Comparison of ENCODE assay signal across 8 cellular contexts in the genomic region with DNA sequence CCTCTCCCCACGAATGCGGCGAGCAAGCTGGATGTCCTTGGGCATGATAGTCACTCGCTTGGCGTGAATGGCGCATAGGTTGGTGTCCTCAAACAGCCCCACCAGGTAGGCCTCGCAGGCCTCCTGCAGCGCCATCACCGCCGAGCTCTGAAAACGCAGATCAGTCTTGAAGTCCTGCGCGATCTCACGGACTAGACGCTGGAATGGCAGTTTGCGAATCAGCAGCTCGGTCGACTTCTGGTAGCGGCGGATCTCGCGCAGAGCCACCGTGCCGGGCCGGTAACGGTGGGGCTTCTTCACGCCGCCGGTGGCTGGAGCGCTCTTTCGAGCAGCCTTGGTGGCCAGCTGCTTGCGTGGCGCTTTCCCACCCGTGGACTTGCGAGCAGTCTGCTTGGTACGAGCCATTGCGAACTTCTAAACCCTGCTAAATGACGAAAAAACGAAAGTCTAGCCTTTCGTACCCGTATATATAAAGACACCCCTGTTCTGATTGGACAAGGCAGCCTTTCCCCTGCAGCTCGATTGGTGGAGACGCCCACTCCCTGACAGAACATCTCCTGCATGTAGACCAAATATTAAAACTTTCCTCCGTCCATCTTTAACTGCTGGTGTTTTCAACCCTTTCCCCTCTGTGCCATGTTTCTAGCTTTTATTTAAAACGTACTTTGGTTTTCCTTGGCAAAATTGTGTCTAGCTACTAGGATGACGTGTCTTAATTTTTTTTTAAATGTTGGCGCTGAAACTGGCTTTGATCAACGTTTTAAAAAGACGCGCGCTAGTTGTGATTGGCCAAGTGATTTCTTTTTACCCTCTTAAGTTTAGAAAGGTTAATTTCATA.
DNase-seq lines count a peak whose midpoint lies in the region; ATAC-seq and TF ChIP-seq lines count a peak whose summit lies in the region.

No MANE protein-coding gene starts in this region.

- peaks cover 5% of the 10 kb centered on the region for H3K36me3 Mint-ChIP-seq in nephron (ENCODE audit: low read depth)

- no peaks in the 10 kb centered on the region for H3K36me3 ChIP-seq in tibial artery

- no peaks in the 10 kb centered on the region for H3K27me3 Mint-ChIP-seq in nephron (ENCODE audit: low read depth)

- H3K27ac ChIP-seq in tibial artery: peak overlapping the region; percentile 84 to 90

- no peaks in the 10 kb centered on the region for H3K27me3 ChIP-seq in tibial artery

- H3K9me3 Mint-ChIP-seq in nephron: no peaks in the 10 kb centered on the region

- peak; percentile 79 for DNase-seq in DMS153 (lab: John Stamatoyannopoulos, UW)
- peak; percentile 58 for DNase-seq in HuH-7 (ENCODE audit: low spot score)
- DNase-seq in activated T-helper 9 cell treated with anti-CD3 and anti-CD28 coated beads, Interleukin-2, amount 50 U/mL, for 16 hours (ENCODE audit: low read depth): peak; percentile 59
- peak; percentile 95 for DNase-seq in fibroblast of the conjunctiva (ENCODE audit: low read depth)
- peak; percentile 87 to 89 for DNase-seq in tibial artery

- peak overlapping the region; percentile 97 to 99 (median 98) for H3K27ac Mint-ChIP-seq in nephron

- TF ChIP-seq CTCF in nephron (IDR thresholded peaks at IDR 0.05; ENCODE audit: unreplicated experiment in 3 of 3) (no peak), tibial artery (IDR thresholded peaks at IDR 0.05) (no peak)

- ATAC-seq in GM21423 (IDR thresholded peaks at IDR 0.05; ENCODE audit: unreplicated experiment): peak; percentile 31

- H3K4me3 ChIP-seq in tibial artery: peak overlapping the region; percentile 63 to 65

- intact Hi-C loops in tibial artery (cut with DNase I; ENCODE audit: low total_unique reads): no loop called here

- H3K9me3 ChIP-seq in tibial artery: no peaks in the 10 kb centered on the region

- H3K4me1 ChIP-seq in tibial artery: peaks cover 0 to 36% (median 5%) of the 10 kb centered on the region in 4 donors

- H3K4me3 Mint-ChIP-seq in nephron: peak overlapping the region; percentile 86 to 97 (median 97)

- peaks cover 31% of the 10 kb centered on the region for H3K4me1 Mint-ChIP-seq in nephron

TF ChIP-seq in PFSK-1, 5 proteins besides CTCF, POLR2A, EP300 and RAD21:
- TF ChIP-seq POLR2AphosphoS5 (IDR thresholded peaks at IDR 0.05; ENCODE audit: low read depth, low read length) (peak; percentile 99), TAF1 (IDR thresholded peaks at IDR 0.05; ENCODE audit: borderline replicate concordance, insufficient read depth, low read length) (no peak), SIN3A (IDR thresholded peaks at IDR 0.05; ENCODE audit: borderline replicate concordance, insufficient read depth, low read length) (no peak), FOXP2 (optimal IDR thresholded peaks at IDR 0.05; ENCODE audit: borderline replicate concordance, extremely low read depth, extremely low read length, insufficient read depth) (peak; percentile 21)
- TF ChIP-seq, protein P1, sequence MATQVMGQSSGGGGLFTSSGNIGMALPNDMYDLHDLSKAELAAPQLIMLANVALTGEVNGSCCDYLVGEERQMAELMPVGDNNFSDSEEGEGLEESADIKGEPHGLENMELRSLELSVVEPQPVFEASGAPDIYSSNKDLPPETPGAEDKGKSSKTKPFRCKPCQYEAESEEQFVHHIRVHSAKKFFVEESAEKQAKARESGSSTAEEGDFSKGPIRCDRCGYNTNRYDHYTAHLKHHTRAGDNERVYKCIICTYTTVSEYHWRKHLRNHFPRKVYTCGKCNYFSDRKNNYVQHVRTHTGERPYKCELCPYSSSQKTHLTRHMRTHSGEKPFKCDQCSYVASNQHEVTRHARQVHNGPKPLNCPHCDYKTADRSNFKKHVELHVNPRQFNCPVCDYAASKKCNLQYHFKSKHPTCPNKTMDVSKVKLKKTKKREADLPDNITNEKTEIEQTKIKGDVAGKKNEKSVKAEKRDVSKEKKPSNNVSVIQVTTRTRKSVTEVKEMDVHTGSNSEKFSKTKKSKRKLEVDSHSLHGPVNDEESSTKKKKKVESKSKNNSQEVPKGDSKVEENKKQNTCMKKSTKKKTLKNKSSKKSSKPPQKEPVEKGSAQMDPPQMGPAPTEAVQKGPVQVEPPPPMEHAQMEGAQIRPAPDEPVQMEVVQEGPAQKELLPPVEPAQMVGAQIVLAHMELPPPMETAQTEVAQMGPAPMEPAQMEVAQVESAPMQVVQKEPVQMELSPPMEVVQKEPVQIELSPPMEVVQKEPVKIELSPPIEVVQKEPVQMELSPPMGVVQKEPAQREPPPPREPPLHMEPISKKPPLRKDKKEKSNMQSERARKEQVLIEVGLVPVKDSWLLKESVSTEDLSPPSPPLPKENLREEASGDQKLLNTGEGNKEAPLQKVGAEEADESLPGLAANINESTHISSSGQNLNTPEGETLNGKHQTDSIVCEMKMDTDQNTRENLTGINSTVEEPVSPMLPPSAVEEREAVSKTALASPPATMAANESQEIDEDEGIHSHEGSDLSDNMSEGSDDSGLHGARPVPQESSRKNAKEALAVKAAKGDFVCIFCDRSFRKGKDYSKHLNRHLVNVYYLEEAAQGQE (IDR thresholded peaks at IDR 0.05; ENCODE audit: insufficient read depth in 1 of 2, low read depth in 2 of 2, low read length in 2 of 2): peak; percentile 8 to 31; a peak in 2 of 4 replicates

Comparison
In these comparisons a context has a peak if more than half of its experiments do, and no peak if none do; other contexts are left out.
1. Peak in every context shown above with its lines: DNase-seq, ATAC-seq, H3K4me3 ChIP-seq and H3K27ac ChIP-seq.